ENCODE assay signal across 16 cellular contexts in the genomic region with DNA sequence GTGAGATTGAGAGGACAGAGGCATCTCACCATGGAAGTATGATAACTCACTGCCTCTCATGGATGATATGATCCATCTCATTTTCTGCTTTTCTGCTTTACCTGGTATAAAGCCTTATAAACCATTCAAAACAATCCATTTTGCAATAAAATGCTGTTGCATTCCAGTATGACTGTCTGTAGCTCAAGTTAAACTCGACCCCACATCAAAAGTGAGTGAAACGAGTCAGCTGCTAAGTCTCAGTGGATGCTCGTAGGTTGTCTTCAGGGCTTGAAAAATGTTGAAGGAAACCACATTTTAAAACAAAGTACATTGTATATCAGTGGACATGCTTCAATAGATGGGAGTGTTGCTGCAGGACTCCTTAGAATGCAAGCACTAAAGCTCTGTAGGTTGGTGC.
"Had no signal": no experiment of that assay in that cellular context is flagged by ENCODE, and none has a peak within 500 bp of the region (broad histone marks: within the 10 kb centered on the region; RNA-seq: fewer than 3 reads in every experiment).

No MANE protein-coding gene starts in this region.

- H3K4me1 Mint-ChIP-seq: activated naive CD8-positive, alpha-beta T cell treated with anti-CD3 and anti-CD28 coated beads for 36 hours; neural progenitor cell had no signal

- H3K9ac ChIP-seq: neural progenitor cell had no signal

- H3K4me3 ChIP-seq: esophagus squamous epithelium, gastroesophageal sphincter, neural progenitor cell, pancreas, suprapubic skin had no signal

- DNase-seq: activated CD4-positive, alpha-beta memory T cell treated with anti-CD3 and anti-CD28 coated beads for 36 hours; activated CD4-positive, CD25-positive, alpha-beta regulatory T cell treated with anti-CD3 and anti-CD28 coated beads, Interleukin-2, amount 50 U/mL, for 72 hours; activated effector memory CD4-positive, alpha-beta T cell treated with anti-CD3 and anti-CD28 coated beads, Interleukin-2, amount 50 U/mL, for 16 hours; activated naive CD8-positive, alpha-beta T cell treated with anti-CD3 and anti-CD28 coated beads for 36 hours; activated T-cell treated with anti-CD3 and anti-CD28 coated beads, Interleukin-2, amount 50 U/mL, for 4 hours; aorta; esophagus squamous epithelium; kidney; left ventricle myocardium superior; pancreas; retina; stimulated activated naive CD4-positive, alpha-beta T cell had no signal

- H3K36me3 Mint-ChIP-seq: activated CD4-positive, alpha-beta memory T cell treated with anti-CD3 and anti-CD28 coated beads for 36 hours; activated naive CD8-positive, alpha-beta T cell treated with anti-CD3 and anti-CD28 coated beads for 36 hours; neural progenitor cell; type B pancreatic cell had no signal

- H2AFZ ChIP-seq: neural progenitor cell had no signal

- H3K27ac Mint-ChIP-seq: activated CD4-positive, alpha-beta memory T cell treated with anti-CD3 and anti-CD28 coated beads for 36 hours; activated naive CD8-positive, alpha-beta T cell treated with anti-CD3 and anti-CD28 coated beads for 36 hours; neural progenitor cell; type B pancreatic cell had no signal

- H3K4me2 ChIP-seq: neural progenitor cell had no signal

- H3K9me3 ChIP-seq: esophagus squamous epithelium, gastroesophageal sphincter, pancreas, suprapubic skin had no signal

- H3K9me3 Mint-ChIP-seq: neural progenitor cell had no signal

- H3K36me3 ChIP-seq: esophagus squamous epithelium, gastroesophageal sphincter, neural progenitor cell, pancreas, suprapubic skin had no signal

- H3K27me3 Mint-ChIP-seq: activated CD4-positive, alpha-beta memory T cell treated with anti-CD3 and anti-CD28 coated beads for 36 hours; activated naive CD8-positive, alpha-beta T cell treated with anti-CD3 and anti-CD28 coated beads for 36 hours; type B pancreatic cell had no signal

- H3K27ac ChIP-seq: esophagus squamous epithelium, gastroesophageal sphincter, neural progenitor cell, pancreas, suprapubic skin had no signal

- ATAC-seq: activated T-cell treated with anti-CD3 and anti-CD28 coated beads, Interleukin-2, amount 50 U/mL, for 4 hours; gastroesophageal sphincter; left ventricle myocardium superior had no signal

- H3K4me1 ChIP-seq: esophagus squamous epithelium, gastroesophageal sphincter, neural progenitor cell, pancreas, suprapubic skin had no signal

- H3K27me3 ChIP-seq: esophagus squamous epithelium, gastroesophageal sphincter, neural progenitor cell, pancreas, suprapubic skin had no signal

- H3K4me3 Mint-ChIP-seq: activated CD4-positive, alpha-beta memory T cell treated with anti-CD3 and anti-CD28 coated beads for 36 hours; activated naive CD8-positive, alpha-beta T cell treated with anti-CD3 and anti-CD28 coated beads for 36 hours; activated T-cell treated with anti-CD3 and anti-CD28 coated beads, Interleukin-2, amount 50 U/mL, for 4 hours; neural progenitor cell; type B pancreatic cell had no signal
